8 cellular contexts compared by ENCODE assay signal in the genomic region with DNA sequence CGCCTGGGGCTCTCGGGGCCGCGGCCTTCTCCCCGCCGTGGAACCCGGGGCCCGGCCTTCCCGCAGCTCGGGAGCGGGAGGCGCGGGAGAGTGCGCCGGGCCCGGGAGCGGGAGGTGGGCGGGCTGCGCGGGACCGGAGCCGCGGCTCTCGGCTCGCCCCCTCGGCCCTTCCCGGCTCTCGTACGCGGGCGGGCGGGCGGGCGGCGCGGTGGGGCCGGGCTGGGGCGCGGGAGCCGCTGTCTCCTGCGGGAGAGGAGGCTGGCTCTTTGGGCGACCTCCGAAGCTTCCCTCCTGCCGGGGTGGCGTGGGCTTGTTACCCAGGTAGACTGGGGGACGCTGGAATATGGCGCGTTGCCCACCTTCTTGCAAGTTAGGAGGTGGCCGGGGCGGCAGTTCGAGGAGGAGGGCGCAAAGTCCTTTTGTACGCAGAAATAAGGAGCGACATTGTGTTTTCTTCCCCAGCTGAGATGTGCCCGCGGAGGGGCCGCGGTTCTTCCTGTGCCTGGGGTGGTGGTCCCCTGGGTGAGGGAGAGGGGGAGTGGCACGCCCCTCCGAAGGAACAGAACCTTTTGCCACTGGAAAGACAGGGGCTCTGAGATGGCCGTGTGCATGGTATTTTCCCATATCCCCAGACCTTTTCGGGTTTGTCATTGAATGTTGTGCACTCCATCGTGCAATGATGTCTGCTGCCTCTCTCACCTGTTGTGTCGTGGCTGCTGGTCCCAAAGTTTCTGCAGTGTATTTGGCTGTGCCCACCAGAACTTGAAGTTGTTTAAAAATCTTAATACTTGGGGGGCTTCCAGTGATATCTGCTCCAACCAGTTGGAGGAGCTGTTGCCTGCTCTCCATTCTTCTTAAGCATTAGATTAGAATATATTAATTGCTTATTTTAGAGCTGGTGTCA. TPM values are rescaled to one million over a fixed set of nuclear protein-coding genes. Genes with fewer than 3 reads are reported as not detected.
DNase-seq lines count a peak whose midpoint lies in the region; ATAC-seq, FAIRE-seq and TF ChIP-seq lines count a peak whose summit lies in the region.

No MANE protein-coding gene starts in this region.

- H3K36me3 Mint-ChIP-seq in CD14-positive monocyte: peaks cover 8 to 11% of the 10 kb centered on the region in 2 donors
- no peaks in the 10 kb centered on the region for H3K36me3 Mint-ChIP-seq in IgD-negative memory B cell

- no peak for DNase-seq in CD14-positive monocyte (ENCODE audit: low spot score)
- peak; percentile 11 to 37 (median 27) for DNase-seq in T-helper 1 cell
- peak in 2 of 4 experiments; percentile 43 to 66 for DNase-seq in K562 (ENCODE audit: extremely low read depth in 1 of 4, low spot score in 3 of 4)
- DNase-seq in sigmoid colon: peak; percentile 88
- DNase-seq in NCI-H510A treated with DMSO at 0.1 percent for 48 hours (lab: John Stamatoyannopoulos, UW): no peak

- TF ChIP-seq POLR2A in K562 (conservative IDR thresholded peaks at IDR 0.05): no peak
- TF ChIP-seq POLR2A in sigmoid colon (IDR thresholded peaks at IDR 0.05): no peak

- no TSS peak for BruUV-seq in K562 (replicated peaks; lab: Mats Ljungman, UMichigan)

- H3K4me1 ChIP-seq in K562 (replicated peaks in 1 of 2; ENCODE audit: control insufficient read depth in 2 of 2, insufficient read depth in 2 of 2, low read length in 2 of 2) (peaks cover 18 to 42% of the 10 kb centered on the region in 2 experiments), iPS-15b (ENCODE audit: control insufficient read depth, insufficient read depth, low read length) (peaks cover 7% of the 10 kb centered on the region), sigmoid colon (peaks cover 0 to 57% (median 41%) of the 10 kb centered on the region in 4 donors)

- ATAC-seq in GM19463 (IDR thresholded peaks at IDR 0.05; ENCODE audit: unreplicated experiment) (peak; percentile 9), K562 (peak; percentile 35)

- H3K4me3 ChIP-seq in K562: peak overlapping the region; percentile 78
- peak overlapping the region; percentile 95 for H3K4me3 ChIP-seq in iPS-15b (ENCODE audit: low read depth, low read length)
- peak overlapping the region; percentile 73 to 83 (median 74) for H3K4me3 ChIP-seq in sigmoid colon

- H3K27ac ChIP-seq in K562 (ENCODE audit: extremely low read depth, low read depth, low read length): peak overlapping the region; percentile 93
- H3K27ac ChIP-seq in sigmoid colon: peak overlapping the region; percentile 93 to 96 (median 94)

- in situ Hi-C loops in K562 (cut with MboI): no loop called here

- H3K9me3 ChIP-seq in K562 (replicated peaks; ENCODE audit: control insufficient read depth, insufficient read depth, low read depth, low read length) (no peaks in the 10 kb centered on the region), iPS-15b (ENCODE audit: control insufficient read depth, insufficient read depth, low read length) (no peaks in the 10 kb centered on the region), sigmoid colon (no peaks in the 10 kb centered on the region)

- intact Hi-C loops in CD14-positive monocyte (cut with micrococcal nuclease) (loop anchor here in 1 of 2 donors (10.0 kb wide), 1 partner anchor 108 kb away; the partner anchor contains the start of gene SMKR1), K562 (cut with micrococcal nuclease) (loop anchor here (1.0 to 5.0 kb wide), 3 partner anchors 23 to 120 kb away; no protein-coding TSS in a partner anchor), sigmoid colon (cut with DNase I) (loop anchor here (5.0 to 10.0 kb wide), 2 partner anchors 215 to 388 kb away; partner anchors contain the start of gene AHCYL2)

- peak; percentile 50 to 63 for TF ChIP-seq RAD21 in K562 (CRISPR knock-in tag; conservative IDR thresholded peaks at IDR 0.05 in 1 of 2, IDR thresholded peaks at IDR 0.05 in 1 of 2)

- H3K27ac Mint-ChIP-seq in CD14-positive monocyte (peak overlapping the region; percentile 70 to 92 (median 88)), IgD-negative memory B cell (peak overlapping the region; percentile 95 to 99 (median 96))

- H4K20me1 ChIP-seq in K562 (replicated peaks; ENCODE audit: control insufficient read depth, insufficient read depth, low read length): peaks cover 20% of the 10 kb centered on the region; the same call in 1 of the 2 replicates

- peak overlapping the region; percentile 94 for H3K4me2 ChIP-seq in K562 (ENCODE audit: insufficient read depth, low read length)

- peak overlapping the region; percentile 96 to 100 for H3K9ac ChIP-seq in K562 (ENCODE audit: insufficient read depth in 1 of 2, low read depth in 2 of 2, low read length in 2 of 2)
- H3K9ac ChIP-seq in iPS-15b (ENCODE audit: low read depth, low read length): peak overlapping the region; percentile 70

- TF ChIP-seq CTCF in CD14-positive monocyte (IDR thresholded peaks at IDR 0.05) (peak; percentile 66), K562 (IDR thresholded peaks at IDR 0.05 in 2 of 3, conservative IDR thresholded peaks at IDR 0.05 in 1 of 3; ENCODE audit: insufficient read depth in 2 of 3, low read depth in 1 of 3, low read length in 3 of 3) (peak; percentile 56 to 88 (median 83)), sigmoid colon (IDR thresholded peaks at IDR 0.05) (peak; percentile 27 to 60 (median 48))

- H3K9me3 Mint-ChIP-seq in CD14-positive monocyte (no peaks in the 10 kb centered on the region), IgD-negative memory B cell (no peaks in the 10 kb centered on the region)

- no peaks in the 10 kb centered on the region for H3K27me3 ChIP-seq in K562 (ENCODE audit: control insufficient read depth in 2 of 2, insufficient read depth in 2 of 2, low read length in 2 of 2)
- no peaks in the 10 kb centered on the region for H3K27me3 ChIP-seq in iPS-15b (ENCODE audit: control insufficient read depth, insufficient read depth, low read length)
- no peaks in the 10 kb centered on the region for H3K27me3 ChIP-seq in sigmoid colon

- peaks cover 0 to 2% (median 0%) of the 10 kb centered on the region in 3 donors for H3K27me3 Mint-ChIP-seq in CD14-positive monocyte (ENCODE audit: low read depth in 3 of 3)
- H3K27me3 Mint-ChIP-seq in IgD-negative memory B cell: no peaks in the 10 kb centered on the region

- H2AFZ ChIP-seq in K562 (ENCODE audit: low read depth, low read length): peak overlapping the region; percentile 71

- H3K4me1 Mint-ChIP-seq in CD14-positive monocyte (peaks cover 68% of the 10 kb centered on the region), IgD-negative memory B cell (peaks cover 39 to 52% (median 44%) of the 10 kb centered on the region in 3 donors)

- H3K4me3 Mint-ChIP-seq in CD14-positive monocyte (peak overlapping the region; percentile 90), IgD-negative memory B cell (peak overlapping the region; percentile 91 to 99 (median 96))

- under 1% methylated on average over 47 of the region's 64 CpGs for WGBS in K562 (ENCODE audit: insufficient coverage, low coverage, missing lambda C conversion rate)
- 0 to 1% methylated on average over 64 of the region's 64 CpGs for WGBS in sigmoid colon, 2 donors

- H3K36me3 ChIP-seq in K562 (ENCODE audit: control insufficient read depth, insufficient read depth, low read length) (peaks cover 25% of the 10 kb centered on the region), iPS-15b (ENCODE audit: control insufficient read depth, insufficient read depth, low read length) (no peaks in the 10 kb centered on the region), sigmoid colon (no peaks in the 10 kb centered on the region)

- H3K79me2 ChIP-seq in K562 (ENCODE audit: control insufficient read depth, insufficient read depth, low read length): peaks cover 77% of the 10 kb centered on the region

- CTCF ChIA-PET in K562 (lab: Yijun Ruan, JAX; ENCODE audit: low intra/inter-chr PET ratio): interaction anchor here (0.5 to 1.6 kb wide), 5 partner anchors 24 to 218 kb away, joined by 3 to 6 read pairs (median 4); no protein-coding TSS in a partner anchor

- POLR2A ChIA-PET in K562 (lab: Yijun Ruan, JAX): interaction anchor here (0.6 to 3.9 kb wide), 19 partner anchors 10 to 380 kb away, joined by 3 to 34 read pairs (median 3); no protein-coding TSS in a partner anchor

- H3K9me1 ChIP-seq in K562 (ENCODE audit: control insufficient read depth, insufficient read depth, low read length): no peaks in the 10 kb centered on the region

- peak; percentile 32 for FAIRE-seq in K562 (lab: Jason Lieb, UNC)

- TF ChIP-seq EP300 in K562 (IDR thresholded peaks at IDR 0.05; ENCODE audit: low read length) (no peak), sigmoid colon (IDR thresholded peaks at IDR 0.05) (no peak)

TF ChIP-seq in K562, 482 proteins besides CTCF, POLR2A, EP300 and RAD21 (continues in another document):
- TF ChIP-seq SMAD4 (CRISPR knock-in tag; conservative IDR thresholded peaks at IDR 0.05): 0 out of 2 replicates have a peak, but pooled peaks have one; percentile 16
- TF ChIP-seq, protein P1, sequence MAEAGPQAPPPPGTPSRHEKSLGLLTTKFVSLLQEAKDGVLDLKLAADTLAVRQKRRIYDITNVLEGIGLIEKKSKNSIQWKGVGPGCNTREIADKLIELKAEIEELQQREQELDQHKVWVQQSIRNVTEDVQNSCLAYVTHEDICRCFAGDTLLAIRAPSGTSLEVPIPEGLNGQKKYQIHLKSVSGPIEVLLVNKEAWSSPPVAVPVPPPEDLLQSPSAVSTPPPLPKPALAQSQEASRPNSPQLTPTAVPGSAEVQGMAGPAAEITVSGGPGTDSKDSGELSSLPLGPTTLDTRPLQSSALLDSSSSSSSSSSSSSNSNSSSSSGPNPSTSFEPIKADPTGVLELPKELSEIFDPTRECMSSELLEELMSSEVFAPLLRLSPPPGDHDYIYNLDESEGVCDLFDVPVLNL (CRISPR knock-in tag; IDR thresholded peaks at IDR 0.05; ENCODE audit: low read depth): no peak

RNA-seq across cellular contexts. Expression of gene NRF1, which starts 0.8 kb away (rescaled TPM):
- polyA plus RNA-seq in CD14-positive monocyte (1 to 10 TPM; 5.1 to 7.7 TPM), IgD-negative memory B cell (22.7 TPM), K562 (2011; rRNA removed) (28.8 and 29.4 TPM in 2 replicates), K562 (2014; fragmentation: Illumina TruSeq; extraction: Trizol) (19.9 and 24.3 TPM in 2 replicates), K562 (2014; fragmentation: Nextera tagmentation; extraction: Ambion mirVana) (1 to 10 TPM; 8.6 to 8.9 TPM), K562 (2014; rRNA removed) (20.8 and 25.0 TPM in 2 replicates), sigmoid colon (1 to 10 TPM; 4.8 to 9.9 (median 5.1) TPM)
- 82.6 and 84.4 TPM in 2 replicates for total RNA-seq in K562 (2011; cell fraction: chromatin; rRNA removed; ENCODE audit: low replicate concordance)
- total RNA-seq in K562 (2011; cell fraction: nucleolus; rRNA removed): 37.0 and 42.8 TPM in 2 replicates
- 60.8 and 84.7 TPM in 2 replicates for total RNA-seq in K562 (2011; cell fraction: nucleoplasm; rRNA removed)
- total RNA-seq in K562 (2014; rRNA removed) (16.2 and 17.5 TPM in 2 replicates), K562 (2014; rRNA removed; fragmentation: Illumina TruSeq; extraction: Trizol) (17.8 and 18.5 TPM in 2 replicates), K562 (2015; rRNA removed; fragmentation: Illumina TruSeq; extraction: Trizol) (17.6 and 20.3 TPM in 2 replicates), K562 (2021) (20.9 and 22.6 TPM in 2 replicates), sigmoid colon (10 to 100 TPM; 15.0 to 18.1 (median 17.2) TPM)
- 20.4 and 25.5 TPM in 2 replicates for polyA plus RNA-seq in K562 (2011; cell fraction: cytosol; rRNA removed)
- polyA plus RNA-seq in K562 (2011; cell fraction: nucleus; rRNA removed): 31.6 and 40.0 TPM in 2 replicates
- 13.5 and 18.1 TPM in 2 replicates for polyA plus RNA-seq in K562 (2012)
- 44.2 and 48.6 TPM in 2 replicates for polyA minus RNA-seq in K562 (2011; rRNA and poly(A)+ RNA removed)
- 16.7 and 17.8 TPM in 2 replicates for polyA minus RNA-seq in K562 (2011; cell fraction: cytosol; rRNA and poly(A)+ RNA removed)
- polyA minus RNA-seq in K562 (2011; cell fraction: nucleus; rRNA and poly(A)+ RNA removed): 24.8 and 35.5 TPM in 2 replicates

Comparison
In these comparisons a context has a peak if more than half of its experiments do, and no peak if none do; other contexts are left out.
1. DNase-seq: peak in T-helper 1 cell (5 of 5) and sigmoid colon (single experiment); none in CD14-positive monocyte (single experiment) and NCI-H510A treated with DMSO at 0.1 percent for 48 hours (single experiment).
2. Peak in every context shown above with its lines, with median percentiles within 50 percentile points of each other: CTCF ChIP-seq and H3K4me3 ChIP-seq.